Comparison of ENCODE assay signal across 1 cellular context in genomic region chr7:148799893-148800545, GRCh38.
TF ChIP-seq lines count a peak whose summit lies in the region.

No MANE protein-coding gene starts in this region.

TF ChIP-seq in H1, 55 proteins besides CTCF, POLR2A, EP300 and RAD21:
- TF ChIP-seq BRCA1 (IDR thresholded peaks at IDR 0.05; ENCODE audit: low read depth, low read length) = no peak
- TF ChIP-seq SP1 (IDR thresholded peaks at IDR 0.05; ENCODE audit: low read depth, low read length) = no peak
- no peak for TF ChIP-seq RNF2 (IDR thresholded peaks at IDR 0.05; ENCODE audit: borderline replicate concordance, low read depth, low read length, missing control alignments, poor library complexity, severe bottlenecking)
- TF ChIP-seq TCF12 (IDR thresholded peaks at IDR 0.05; ENCODE audit: low read depth, low read length) = no peak
- TF ChIP-seq NANOG (IDR thresholded peaks at IDR 0.05; ENCODE audit: insufficient read depth, low read depth, low read length, poor library complexity, severe bottlenecking) = no peak
